In the genomic region with DNA sequence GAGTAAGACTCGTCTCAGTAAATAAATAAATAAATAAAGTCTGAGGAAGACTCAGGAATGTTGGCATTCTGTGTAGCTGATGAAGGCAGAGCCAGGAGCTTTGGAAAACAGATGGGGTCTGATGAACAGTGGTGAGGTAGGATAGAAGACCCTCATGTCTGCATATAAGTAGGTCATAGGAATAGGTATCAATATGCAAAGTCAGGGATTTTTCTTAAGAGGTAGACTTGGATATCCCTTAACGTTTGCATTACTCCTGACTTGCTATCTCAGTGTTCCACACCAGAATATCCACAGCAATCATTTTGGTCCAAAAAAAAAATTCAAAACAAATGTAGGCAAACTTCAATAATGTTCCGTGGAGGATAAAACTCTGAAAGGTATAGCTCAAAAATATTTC, we compare ENCODE assay signal across 12 cellular contexts. TPM values are rescaled to one million over a fixed set of nuclear protein-coding genes. Genes with fewer than 3 reads are reported as not detected.
"Had no signal": no experiment of that assay in that cellular context is flagged by ENCODE, and none has a peak within 500 bp of the region (broad histone marks: within the 10 kb centered on the region; RNA-seq: fewer than 3 reads in every experiment).

No MANE protein-coding gene starts in this region.

- H2AFZ ChIP-seq: GM23248 had no signal

- DNase-seq: GM23248, GOT3, H7, H9, HCEC 1CT, HFFc6 had no signal

- H3K4me3 ChIP-seq: GM23248, GM23338, HAP-1 had no signal

- FAIRE-seq: H1, H54 had no signal

- H3K36me3 ChIP-seq: HAP-1 had no signal

- H3K4me2 ChIP-seq: GM23338 had no signal

- H3K27ac Mint-ChIP-seq: GM23338, HFFc6 had no signal

- H3K9me3 ChIP-seq: HAP-1 had no signal

- H3K4me1 Mint-ChIP-seq: GM23338, H9 had no signal

- H3K9me3 Mint-ChIP-seq: HFFc6 had no signal

- H3K4me3 Mint-ChIP-seq: GM23338, H9, HFFc6 had no signal

- H3K9ac ChIP-seq: GM23248 had no signal

- ATAC-seq: GM23338, HCT116 had no signal

- H3K27ac ChIP-seq: GM23248 had no signal

RNA-seq across cellular contexts. Expression of a gene that starts 56.8 kb away (rescaled TPM):
- total RNA-seq: GM23248, GM23338, H1, H4, H7, H9, HFFc6 had no signal
- polyA plus RNA-seq: GM23248, GM23338, H1 had no signal
